25 cellular contexts compared by ENCODE assay signal in the genomic region with DNA sequence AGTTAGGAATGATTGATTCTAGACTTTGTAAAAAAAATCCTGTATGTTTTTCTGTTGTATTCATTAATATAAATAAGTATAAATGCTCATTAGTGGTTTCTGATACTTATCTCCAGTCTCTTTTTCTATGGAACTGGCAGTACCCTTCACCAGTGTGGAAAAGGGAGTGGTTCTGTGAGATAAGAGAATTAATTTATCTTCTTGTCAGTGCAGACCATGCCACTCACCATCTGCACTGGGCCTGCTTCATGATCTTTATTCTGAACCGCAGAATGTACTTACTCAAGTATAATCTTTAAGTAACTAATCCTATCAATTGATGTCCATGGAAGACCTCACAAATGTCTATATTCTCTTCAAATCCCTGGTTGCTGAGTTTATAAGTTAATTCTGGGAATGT.
"Had no signal": no experiment of that assay in that cellular context is flagged by ENCODE, and none has a peak within 500 bp of the region (broad histone marks: within the 10 kb centered on the region; RNA-seq: fewer than 3 reads in every experiment).

No MANE protein-coding gene starts in this region.

- H3K4me1 ChIP-seq: esophagus squamous epithelium, heart right ventricle had no signal

- H3K4me3 ChIP-seq: coronary artery, dorsolateral prefrontal cortex, esophagus squamous epithelium, gastroesophageal sphincter, heart right ventricle, hepatocyte had no signal

- H3K27me3 ChIP-seq: brain microvascular endothelial cell, dorsolateral prefrontal cortex, esophagus squamous epithelium, gastroesophageal sphincter, heart right ventricle, hepatocyte had no signal

- H3K36me3 ChIP-seq: brain microvascular endothelial cell, esophagus squamous epithelium, gastroesophageal sphincter, heart right ventricle, WERI-Rb-1 had no signal

- H3K9me3 ChIP-seq: esophagus squamous epithelium, gastroesophageal sphincter, heart right ventricle had no signal

- H3K79me2 ChIP-seq: hepatocyte had no signal

- H3K4me2 ChIP-seq: hepatocyte had no signal

- DNase-seq: activated B cell treated with CpG ODN at 0.5 μM for 24 hours; activated CD4-positive, alpha-beta T cell treated with anti-CD3 and anti-CD28 coated beads for 48 hours; activated CD4-positive, alpha-beta T cell treated with anti-CD3 and anti-CD28 coated beads, Interleukin-2, amount 50 U/mL, for 1 hour; activated CD4-positive, alpha-beta T cell treated with anti-CD3 and anti-CD28 coated beads, Interleukin-2, amount 50 U/mL, for 48 hours; activated CD8-positive, alpha-beta memory T cell treated with anti-CD3 and anti-CD28 coated beads for 24 hours; activated CD8-positive, alpha-beta T cell treated with anti-CD3 and anti-CD28 coated beads for 36 hours; activated effector memory CD4-positive, alpha-beta T cell treated with Interleukin-2 at 50 U/mL for 16 hours; activated gamma-delta T cell treated with Interleukin-2 at 50 U/mL for 16 hours; activated naive CD4-positive, alpha-beta T cell treated with anti-CD3 and anti-CD28 coated beads, Interleukin-2, amount 50 U/mL, for 16 hours; activated naive CD4-positive, alpha-beta T cell treated with Interleukin-2 at 50 U/mL for 16 hours; activated T-cell treated with anti-CD3 and anti-CD28 coated beads, Interleukin-2, amount 50 U/mL, for 4 hours; amniotic stem cell; anterior cingulate cortex; brain microvascular endothelial cell; dorsolateral prefrontal cortex; effector memory CD8-positive, alpha-beta T cell; esophagus squamous epithelium; foreskin melanocyte; heart right ventricle; T-helper 17 cell; T1000; WERI-Rb-1 had no signal

- H3K27ac ChIP-seq: brain microvascular endothelial cell, coronary artery, dorsolateral prefrontal cortex, esophagus squamous epithelium, gastroesophageal sphincter, heart right ventricle, hepatocyte, WERI-Rb-1 had no signal

- H2AFZ ChIP-seq: hepatocyte had no signal
